ENCODE assay signal across 14 cellular contexts in the genomic region with DNA sequence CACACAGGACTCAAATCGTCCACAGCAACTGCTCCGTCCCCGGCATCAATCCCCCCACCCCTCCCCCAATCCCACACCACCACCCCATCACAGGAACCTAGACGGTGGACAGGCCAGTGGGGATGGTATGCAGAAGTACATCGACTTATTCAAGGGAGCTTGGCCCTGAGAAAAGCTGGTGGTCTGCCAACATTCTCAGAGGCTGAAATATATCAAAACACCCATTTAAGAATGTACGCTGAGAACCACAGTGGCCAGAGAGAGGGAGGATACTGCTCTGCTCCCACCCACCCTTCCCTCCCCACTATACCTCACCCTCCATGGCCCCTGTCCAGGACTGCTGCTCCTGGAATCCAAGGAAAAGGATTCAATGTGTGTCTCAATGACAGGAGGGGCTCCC. TPM values are rescaled to one million over a fixed set of nuclear protein-coding genes. Genes with fewer than 3 reads are reported as not detected.
DNase-seq lines count a peak whose midpoint lies in the region; ATAC-seq and TF ChIP-seq lines count a peak whose summit lies in the region.
"Had no signal": no experiment of that assay in that cellular context is flagged by ENCODE, and none has a peak within 500 bp of the region (broad histone marks: within the 10 kb centered on the region; RNA-seq: fewer than 3 reads in every experiment).

No MANE protein-coding gene starts in this region.

- peak overlapping the region; percentile 34 for H3K9ac ChIP-seq in adipocyte (ENCODE audit: low read length)
- H3K9ac ChIP-seq in smooth muscle cell (ENCODE audit: low read depth): no peak overlapping the region
- H3K9ac ChIP-seq: BLaER1 had no signal

- WGBS in smooth muscle cell (ENCODE audit: low lambda C conversion rate): 67% methylated on average over 6 of the region's 6 CpGs

- no peaks in the 10 kb centered on the region for H3F3A ChIP-seq in smooth muscle cell (ENCODE audit: low read depth)

- peak; percentile 51 for DNase-seq in EL
- no peak for DNase-seq in adipocyte (ENCODE audit: low read depth)
- DNase-seq in fibroblast of villous mesenchyme (ENCODE audit: low read depth): peak; percentile 83
- DNase-seq in smooth muscle cell (lab: John Stamatoyannopoulos, UW; ENCODE audit: unreplicated experiment): no peak
- DNase-seq in NOMO-1 treated with DMSO at 0.1 percent for 48 hours (lab: John Stamatoyannopoulos, UW; ENCODE audit: unreplicated experiment): no peak
- DNase-seq in kidney tubule cell (ENCODE audit: low spot score): no peak
- DNase-seq in activated naive CD8-positive, alpha-beta T cell treated with anti-CD3 and anti-CD28 coated beads, Interleukin-2, amount 50 U/mL, for 24 hours: no peak
- no peak for DNase-seq in effector memory CD8-positive, alpha-beta T cell
- DNase-seq: activated CD4-positive, CD25-positive, alpha-beta regulatory T cell treated with anti-CD3 and anti-CD28 coated beads, Interleukin-2, amount 50 U/mL, for 72 hours; effector CD4-positive, alpha-beta T cell; left ventricle myocardium superior; Right ventricle myocardium superior had no signal

- TF ChIP-seq CTCF in fibroblast of villous mesenchyme (IDR thresholded peaks at IDR 0.05; ENCODE audit: insufficient read depth, low read depth, low read length) (no peak), smooth muscle cell (IDR thresholded peaks at IDR 0.05; ENCODE audit: borderline replicate concordance, insufficient read depth, poor library complexity, severe bottlenecking) (no peak)

- H3K36me3 ChIP-seq in adipocyte (ENCODE audit: control insufficient read depth, insufficient read depth, low read length, severe bottlenecking) (no peaks in the 10 kb centered on the region), smooth muscle cell (ENCODE audit: low read depth) (no peaks in the 10 kb centered on the region)
- H3K36me3 ChIP-seq: BLaER1, prostate gland had no signal

- H3K4me3 Mint-ChIP-seq in activated naive CD8-positive, alpha-beta T cell treated with anti-CD3 and anti-CD28 coated beads, Interleukin-2, amount 50 U/mL, for 24 hours: no peak overlapping the region
- H3K4me3 Mint-ChIP-seq in effector memory CD8-positive, alpha-beta T cell: no peak overlapping the region

- no peak for ATAC-seq in activated naive CD8-positive, alpha-beta T cell treated with anti-CD3 and anti-CD28 coated beads, Interleukin-2, amount 50 U/mL, for 24 hours
- ATAC-seq in effector memory CD8-positive, alpha-beta T cell (replicated peaks): no peak

- no peaks in the 10 kb centered on the region for H3K9me3 Mint-ChIP-seq in activated naive CD8-positive, alpha-beta T cell treated with anti-CD3 and anti-CD28 coated beads, Interleukin-2, amount 50 U/mL, for 24 hours
- H3K9me3 Mint-ChIP-seq in effector memory CD8-positive, alpha-beta T cell: no peaks in the 10 kb centered on the region

- no peak overlapping the region for H3K27ac Mint-ChIP-seq in activated naive CD8-positive, alpha-beta T cell treated with anti-CD3 and anti-CD28 coated beads, Interleukin-2, amount 50 U/mL, for 24 hours
- H3K27ac Mint-ChIP-seq in effector memory CD8-positive, alpha-beta T cell: no peak overlapping the region

- H3K4me2 ChIP-seq in smooth muscle cell: peak overlapping the region; percentile 5

- no peaks in the 10 kb centered on the region for H4K20me1 ChIP-seq in smooth muscle cell (ENCODE audit: low read depth)
- H4K20me1 ChIP-seq: BLaER1 had no signal

- peaks cover 69% of the 10 kb centered on the region for H3K4me1 Mint-ChIP-seq in activated naive CD8-positive, alpha-beta T cell treated with anti-CD3 and anti-CD28 coated beads, Interleukin-2, amount 50 U/mL, for 24 hours
- H3K4me1 Mint-ChIP-seq in effector memory CD8-positive, alpha-beta T cell (ENCODE audit: low read depth in 2 of 2): peaks cover 19 to 38% of the 10 kb centered on the region in 2 donors

- H3K4me1 ChIP-seq in adipocyte (ENCODE audit: control insufficient read depth, insufficient read depth, low read length) (peaks cover 27% of the 10 kb centered on the region), smooth muscle cell (ENCODE audit: low read depth) (peaks cover 7% of the 10 kb centered on the region)
- H3K4me1 ChIP-seq: prostate gland had no signal

- no peak overlapping the region for H3K4me3 ChIP-seq in adipocyte (ENCODE audit: low read length)
- no peak overlapping the region for H3K4me3 ChIP-seq in fibroblast of villous mesenchyme (ENCODE audit: low read depth, low read length)
- no peak overlapping the region for H3K4me3 ChIP-seq in smooth muscle cell
- H3K4me3 ChIP-seq: BLaER1, prostate gland had no signal

- peak overlapping the region; percentile 3 for H3K27ac ChIP-seq in smooth muscle cell (ENCODE audit: low read depth)
- H3K27ac ChIP-seq: prostate gland had no signal

- H3K27me3 ChIP-seq in adipocyte (replicated peaks; ENCODE audit: control insufficient read depth, insufficient read depth, low read length) (no peaks in the 10 kb centered on the region), smooth muscle cell (ENCODE audit: low read depth) (no peaks in the 10 kb centered on the region)
- H3K27me3 ChIP-seq: BLaER1 had no signal

- H3K9me3 ChIP-seq in adipocyte (ENCODE audit: control insufficient read depth, low read length) (no peaks in the 10 kb centered on the region), smooth muscle cell (replicated peaks; ENCODE audit: low read depth) (no peaks in the 10 kb centered on the region)
- H3K9me3 ChIP-seq: BLaER1, prostate gland had no signal

- H2AFZ ChIP-seq in smooth muscle cell (ENCODE audit: low read depth): no peak overlapping the region

- H3K79me2 ChIP-seq in smooth muscle cell (ENCODE audit: low read depth): no peaks in the 10 kb centered on the region

- H3K27me3 Mint-ChIP-seq in activated naive CD8-positive, alpha-beta T cell treated with anti-CD3 and anti-CD28 coated beads, Interleukin-2, amount 50 U/mL, for 24 hours: no peaks in the 10 kb centered on the region
- H3K27me3 Mint-ChIP-seq in effector memory CD8-positive, alpha-beta T cell: no peaks in the 10 kb centered on the region

- no peaks in the 10 kb centered on the region for H3K36me3 Mint-ChIP-seq in activated naive CD8-positive, alpha-beta T cell treated with anti-CD3 and anti-CD28 coated beads, Interleukin-2, amount 50 U/mL, for 24 hours (ENCODE audit: low read depth)
- H3K36me3 Mint-ChIP-seq in effector memory CD8-positive, alpha-beta T cell (ENCODE audit: insufficient read depth): peaks cover 8% of the 10 kb centered on the region

RNA-seq across cellular contexts. Expression of a gene that starts 12.4 kb away (rescaled TPM):
- 29.3 and 34.1 TPM in 2 replicates for total RNA-seq in fibroblast of villous mesenchyme
- total RNA-seq in smooth muscle cell: 25.5 and 26.2 TPM in 2 replicates
- polyA plus RNA-seq in smooth muscle cell: 17.1 and 18.8 TPM in 2 replicates

Comparison
In these comparisons a context has a peak if more than half of its experiments do, and no peak if none do; other contexts are left out.
1. DNase-seq: peak in EL (single experiment) and fibroblast of villous mesenchyme (single experiment); none in adipocyte (single experiment), smooth muscle cell (single experiment), NOMO-1 treated with DMSO at 0.1 percent for 48 hours (single experiment), kidney tubule cell (single experiment), activated naive CD8-positive, alpha-beta T cell treated with anti-CD3 and anti-CD28 coated beads, Interleukin-2, amount 50 U/mL, for 24 hours (single experiment) and effector memory CD8-positive, alpha-beta T cell (0 of 3).